ENCODE assay signal across 21 cellular contexts in the genomic region with DNA sequence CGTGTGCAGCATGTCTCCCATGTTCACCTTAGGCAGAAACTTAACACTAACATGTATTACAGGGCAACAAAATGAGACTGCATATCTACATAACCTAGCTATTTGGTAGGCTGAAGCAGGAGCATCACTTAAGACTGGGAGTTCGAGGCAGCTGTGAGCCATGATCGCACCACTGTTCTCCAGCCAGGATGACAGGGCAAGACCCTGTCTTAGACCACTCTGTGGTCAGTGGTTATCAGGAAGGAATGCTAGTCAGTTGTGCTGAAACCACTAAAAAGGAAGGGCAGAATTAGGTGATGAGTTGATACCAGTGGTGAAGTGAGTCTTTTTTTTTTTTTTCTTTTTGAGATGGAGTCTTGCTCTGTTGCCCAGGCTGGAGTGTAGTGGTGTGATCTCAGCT. TPM values are rescaled to one million over a fixed set of nuclear protein-coding genes. Genes with fewer than 3 reads are reported as not detected.
DNase-seq lines count a peak whose midpoint lies in the region; ATAC-seq, FAIRE-seq and TF ChIP-seq lines count a peak whose summit lies in the region.
"Had no signal": no experiment of that assay in that cellular context is flagged by ENCODE, and none has a peak within 500 bp of the region (broad histone marks: within the 10 kb centered on the region; RNA-seq: fewer than 3 reads in every experiment).

No MANE protein-coding gene starts in this region.

- H3K79me2 ChIP-seq in trophoblast cell (ENCODE audit: control insufficient read depth, insufficient read depth, low read length, poor library complexity), result no peaks in the 10 kb centered on the region
- no peaks in the 10 kb centered on the region for H3K79me2 ChIP-seq in hepatocyte

- H2AK5ac ChIP-seq in trophoblast cell (ENCODE audit: low read length), result no peak overlapping the region

- peak; percentile 32 for DNase-seq in HT1080 (ENCODE audit: low read depth)
- DNase-seq in RCC 7860 (ENCODE audit: low spot score), result peak; percentile 45
- DNase-seq in effector memory CD8-positive, alpha-beta T cell, result no peak
- DNase-seq in trophoblast cell, result no peak
- DNase-seq in Kasumi-1 (lab: John Stamatoyannopoulos, UW), result no peak
- no peak for DNase-seq in kidney glomerular epithelial cell (lab: John Stamatoyannopoulos, UW)
- no peak for DNase-seq in hepatocyte (ENCODE audit: low spot score)
- DNase-seq: BE2C; CD4-positive, alpha-beta memory T cell; DND-41; Karpas-422; NCI-H1092 treated with DMSO at 0.1 percent for 48 hours; NCI-H1694; NCI-H446; PC-3 had no signal

- ATAC-seq in effector memory CD8-positive, alpha-beta T cell (replicated peaks), result no peak
- ATAC-seq: HepG2, PC-3, Right ventricle myocardium inferior had no signal

- FAIRE-seq in RCC 7860 (lab: Jason Lieb, UNC), result no peak
- FAIRE-seq: D721Med, HepG2 had no signal

- H2BK5ac ChIP-seq in trophoblast cell (ENCODE audit: low read depth, low read length, poor library complexity), result no peak overlapping the region

- peak overlapping the region; percentile 23 for H3K9ac ChIP-seq in trophoblast cell (ENCODE audit: low read length)

- H3K14ac ChIP-seq in trophoblast cell (ENCODE audit: low read length), result no peak overlapping the region

- H3K9me2 ChIP-seq in hepatocyte (replicated peaks; ENCODE audit: insufficient read depth), result no peaks in the 10 kb centered on the region

- H4K12ac ChIP-seq in trophoblast cell (ENCODE audit: low read depth, low read length), result no peak overlapping the region

- H3K36me3 ChIP-seq in trophoblast cell (ENCODE audit: control insufficient read depth in 1 of 2, insufficient read depth in 2 of 2, low read length in 2 of 2) (peaks cover 0 to 4% of the 10 kb centered on the region in 2 experiments), hepatocyte (replicated peaks; ENCODE audit: insufficient read depth, low read depth) (no peaks in the 10 kb centered on the region)

- WGBS in trophoblast cell (ENCODE audit: extremely low coverage, insufficient coverage, insufficient read length), result no CpG with 5 or more reads among the region's 3 CpGs
- 97% methylated on average over 3 of the region's 3 CpGs for WGBS in hepatocyte (ENCODE audit: low lambda C conversion rate, missing lambda C conversion rate)

- H4K91ac ChIP-seq in trophoblast cell (ENCODE audit: low read depth, low read length), result no peak overlapping the region

- peaks cover 10% of the 10 kb centered on the region for H3K36me3 Mint-ChIP-seq in effector memory CD8-positive, alpha-beta T cell (ENCODE audit: insufficient read depth)

- peak overlapping the region; percentile 39 to 62 for H3K27ac Mint-ChIP-seq in effector memory CD8-positive, alpha-beta T cell

- H3K4me1 ChIP-seq in trophoblast cell (ENCODE audit: control insufficient read depth in 1 of 2, insufficient read depth in 2 of 2, low read length in 2 of 2) (no peaks in the 10 kb centered on the region), hepatocyte (ENCODE audit: insufficient read depth) (no peaks in the 10 kb centered on the region)
- H3K4me1 ChIP-seq: BE2C had no signal

- H3K9me3 ChIP-seq in trophoblast cell (ENCODE audit: insufficient read depth, low read depth, low read length) (no peaks in the 10 kb centered on the region), hepatocyte (ENCODE audit: low read depth) (no peaks in the 10 kb centered on the region)
- H3K9me3 ChIP-seq: BE2C had no signal

- no peak overlapping the region for H3K23ac ChIP-seq in trophoblast cell (ENCODE audit: low read length)

- no peak overlapping the region for H3K4me3 Mint-ChIP-seq in effector memory CD8-positive, alpha-beta T cell
- H3K4me3 Mint-ChIP-seq: CD4-positive, alpha-beta memory T cell had no signal

- H3K9me3 Mint-ChIP-seq in effector memory CD8-positive, alpha-beta T cell, result no peaks in the 10 kb centered on the region
- H3K9me3 Mint-ChIP-seq: CD4-positive, alpha-beta memory T cell had no signal

- no peaks in the 10 kb centered on the region for H3K79me1 ChIP-seq in trophoblast cell (ENCODE audit: low read length)

- no peak overlapping the region for H3K4ac ChIP-seq in trophoblast cell (ENCODE audit: low read depth, low read length)

- no peak overlapping the region for H3K18ac ChIP-seq in trophoblast cell (ENCODE audit: low read length)

- H4K20me1 ChIP-seq in hepatocyte (ENCODE audit: insufficient read depth, poor library complexity, severe bottlenecking), result no peaks in the 10 kb centered on the region

- H3K4me1 Mint-ChIP-seq in effector memory CD8-positive, alpha-beta T cell (ENCODE audit: low read depth in 2 of 2), result peaks cover 9 to 10% of the 10 kb centered on the region in 2 donors

- H3K4me2 ChIP-seq in trophoblast cell (ENCODE audit: low read length), result no peak overlapping the region
- H3K4me2 ChIP-seq in hepatocyte, result no peak overlapping the region

- no peak overlapping the region for H2BK12ac ChIP-seq in trophoblast cell (ENCODE audit: low read length)

- H3K27me3 ChIP-seq in trophoblast cell (ENCODE audit: insufficient read depth, low read length), result no peaks in the 10 kb centered on the region
- no peaks in the 10 kb centered on the region for H3K27me3 ChIP-seq in hepatocyte
- H3K27me3 ChIP-seq: BE2C had no signal

- no peak overlapping the region for H4K8ac ChIP-seq in trophoblast cell (ENCODE audit: low read depth, low read length)

- H2BK120ac ChIP-seq in trophoblast cell (ENCODE audit: insufficient read depth, low read length, poor library complexity), result no peak overlapping the region

- no peaks in the 10 kb centered on the region for H3K27me3 Mint-ChIP-seq in effector memory CD8-positive, alpha-beta T cell
- H3K27me3 Mint-ChIP-seq: CD4-positive, alpha-beta memory T cell had no signal

- TF ChIP-seq CTCF in hepatocyte (IDR thresholded peaks at IDR 0.05; ENCODE audit: poor library complexity), result no peak

- H2AFZ ChIP-seq in trophoblast cell (ENCODE audit: insufficient read depth, low read length, poor library complexity) (no peak overlapping the region), hepatocyte (no peak overlapping the region)

- H3K4me3 ChIP-seq in trophoblast cell (ENCODE audit: low read depth, low read length), result no peak overlapping the region
- no peak overlapping the region for H3K4me3 ChIP-seq in hepatocyte
- H3K4me3 ChIP-seq: SK-N-MC had no signal

- H3K27ac ChIP-seq in trophoblast cell (ENCODE audit: low read depth, low read length) (no peak overlapping the region), hepatocyte (no peak overlapping the region)
- H3K27ac ChIP-seq: SK-N-MC had no signal

RNA-seq across cellular contexts. Expression of gene FXN, which starts 20.9 kb away (rescaled TPM):
- total RNA-seq in HT1080 (2014; rRNA removed; shearing (Covaris generic)), result 8.4 and 31.9 TPM in 2 replicates
- polyA plus RNA-seq in HT1080 (2015; cell fraction: cytosol; rRNA removed), result 36.6 and 38.9 TPM in 2 replicates
- polyA plus RNA-seq in HT1080 (2015; cell fraction: nucleus; rRNA removed), result 12.3 and 16.7 TPM in 2 replicates
- 10.1 and 11.3 TPM in 2 replicates for polyA plus RNA-seq in trophoblast cell (2013)
- 12.2 and 13.2 TPM in 2 replicates for total RNA-seq in hepatocyte
- 27.3 and 31.5 TPM in 2 replicates for polyA plus RNA-seq in hepatocyte

RNA-seq across cellular contexts. Expression of gene PRKACG, which starts 42.5 kb away (rescaled TPM):
- total RNA-seq in HT1080 (2014; rRNA removed; shearing (Covaris generic)), result not detected in 2 replicates
- not detected in 2 replicates for polyA plus RNA-seq in HT1080 (2015; cell fraction: cytosol; rRNA removed)
- polyA plus RNA-seq in HT1080 (2015; cell fraction: nucleus; rRNA removed), result not detected in 2 replicates
- polyA plus RNA-seq in trophoblast cell (2013), result not detected in 2 replicates
- not detected in 2 replicates for total RNA-seq in hepatocyte
- not detected in 2 replicates for polyA plus RNA-seq in hepatocyte
- total RNA-seq: CD4-positive, alpha-beta memory T cell; H4; HepG2; PC-3; Right ventricle myocardium inferior had no signal
- polyA plus RNA-seq: AG04450; CD4-positive, alpha-beta memory T cell; HepG2 had no signal

Comparison
In these comparisons a context has a peak if more than half of its experiments do, and no peak if none do; other contexts are left out.
1. DNase-seq: peak in HT1080 (single experiment) and RCC 7860 (single experiment); none in effector memory CD8-positive, alpha-beta T cell (0 of 3), trophoblast cell (0 of 2), Kasumi-1 (0 of 2), kidney glomerular epithelial cell (single experiment) and hepatocyte (single experiment).